ENCODE assay signal across 17 cellular contexts in genomic region chr18:9647496-9648323, GRCh38. TPM values are rescaled to one million over a fixed set of nuclear protein-coding genes. Genes with fewer than 3 reads are reported as not detected.
DNase-seq lines count a peak whose midpoint lies in the region; ATAC-seq and TF ChIP-seq lines count a peak whose summit lies in the region.
"Had no signal": no experiment of that assay in that cellular context is flagged by ENCODE, and none has a peak within 500 bp of the region (broad histone marks: within the 10 kb centered on the region; RNA-seq: fewer than 3 reads in every experiment).

No MANE protein-coding gene starts in this region.

- POLR2A ChIA-PET in T-cell (lab: Charles Lee), result no interaction called here

- H3K27ac Mint-ChIP-seq in type B pancreatic cell (peak overlapping the region; percentile 54), T-cell (no peak overlapping the region)

- ATAC-seq in T-cell (replicated peaks in 1 of 4), result no peak

- H3K27me3 Mint-ChIP-seq in type B pancreatic cell (no peaks in the 10 kb centered on the region), T-cell (peaks cover 0 to 2% of the 10 kb centered on the region in 2 donors)

- CTCF ChIA-PET in T-cell (lab: Charles Lee), result no interaction called here

- H3K36me3 Mint-ChIP-seq in type B pancreatic cell, result no peaks in the 10 kb centered on the region
- H3K36me3 Mint-ChIP-seq in T-cell, result no peaks in the 10 kb centered on the region

- DNase-seq in SIG-M5 treated with dmso at 0.1 percent for 504 hours (lab: John Stamatoyannopoulos, UW; ENCODE audit: unreplicated experiment), result peak; percentile 43
- no peak for DNase-seq in SIG-M5 (lab: John Stamatoyannopoulos, UW)
- DNase-seq in astrocyte of the hippocampus (ENCODE audit: low read depth, low spot score), result peak; percentile 45
- peak; percentile 36 for DNase-seq in fibroblast of villous mesenchyme (ENCODE audit: low read depth)
- DNase-seq in type B pancreatic cell (ENCODE audit: extremely low spot score, unreplicated experiment), result no peak
- DNase-seq in activated effector memory CD4-positive, alpha-beta T cell treated with Interleukin-2 at 50 U/mL for 16 hours, result no peak
- no peak for DNase-seq in T-cell
- no peak for DNase-seq in activated CD4-positive, CD25-positive, alpha-beta regulatory T cell (lab: John Stamatoyannopoulos, UW)
- DNase-seq: activated naive CD4-positive, alpha-beta T cell; Calu3; H7; KG1; NCI-H1694; NCI-H774; SHP77; small intestine had no signal

- TF ChIP-seq CTCF in fibroblast of villous mesenchyme (IDR thresholded peaks at IDR 0.05; ENCODE audit: insufficient read depth, low read depth, low read length), result no peak
- TF ChIP-seq CTCF in type B pancreatic cell (conservative IDR thresholded peaks at IDR 0.05), result no peak

- no peak overlapping the region for H3K4me3 ChIP-seq in fibroblast of villous mesenchyme (ENCODE audit: low read depth, low read length)

- H3K4me1 Mint-ChIP-seq in type B pancreatic cell (ENCODE audit: unreplicated experiment), result peaks cover 17% of the 10 kb centered on the region
- no peaks in the 10 kb centered on the region for H3K4me1 Mint-ChIP-seq in T-cell
- H3K4me1 Mint-ChIP-seq: central memory CD8-positive, alpha-beta T cell had no signal

- H3K9me3 Mint-ChIP-seq in type B pancreatic cell (peaks cover 3% of the 10 kb centered on the region), T-cell (no peaks in the 10 kb centered on the region)
- H3K9me3 Mint-ChIP-seq: central memory CD8-positive, alpha-beta T cell had no signal

- H3K4me3 Mint-ChIP-seq in type B pancreatic cell, result no peak overlapping the region
- H3K4me3 Mint-ChIP-seq in T-cell, result no peak overlapping the region
- H3K4me3 Mint-ChIP-seq: central memory CD8-positive, alpha-beta T cell had no signal

RNA-seq across cellular contexts. Expression of gene PPP4R1, which starts 33.4 kb away (rescaled TPM):
- total RNA-seq in fibroblast of villous mesenchyme (99.2 and 136 TPM in 2 replicates), type B pancreatic cell (ENCODE audit: low replicate concordance) (77.3 and 109 TPM in 2 replicates), T-cell (10 to 100 TPM; 31.5 to 54.7 (median 44.4) TPM)

Comparison
In these comparisons a context has a peak if more than half of its experiments do, and no peak if none do; other contexts are left out.
1. DNase-seq: peak in SIG-M5 treated with dmso at 0.1 percent for 504 hours (single experiment), astrocyte of the hippocampus (single experiment) and fibroblast of villous mesenchyme (single experiment); none in SIG-M5 (single experiment), type B pancreatic cell (single experiment), activated effector memory CD4-positive, alpha-beta T cell treated with Interleukin-2 at 50 U/mL for 16 hours (single experiment), T-cell (0 of 34) and activated CD4-positive, CD25-positive, alpha-beta regulatory T cell (0 of 4).